ENCODE assay signal across 8 cellular contexts in genomic region chr11:123622576-123622975, GRCh38. TPM values are rescaled to one million over a fixed set of nuclear protein-coding genes. Genes with fewer than 3 reads are reported as not detected.
"Had no signal": no experiment of that assay in that cellular context is flagged by ENCODE, and none has a peak within 500 bp of the region (broad histone marks: within the 10 kb centered on the region; RNA-seq: fewer than 3 reads in every experiment).

No MANE protein-coding gene starts in this region.

- H3K4me3 Mint-ChIP-seq: GM23338, H9, HFFc6 had no signal

- H3K9me3 ChIP-seq: HAP-1 had no signal

- H3K27ac Mint-ChIP-seq: GM23338, HFFc6 had no signal

- H2AFZ ChIP-seq: GM23248, GM23338 had no signal

- DNase-seq: GM23248, GOT3, H7, H9, HCEC 1CT, HFFc6 had no signal

- H3K4me1 Mint-ChIP-seq: GM23338, H9 had no signal

- H3K4me1 ChIP-seq: HAP-1 had no signal

- H3K9me3 Mint-ChIP-seq: GM23338, H9, HFFc6 had no signal

- H3K4me2 ChIP-seq: GM23338 had no signal

- H3K4me3 ChIP-seq: GM23248, GM23338, HAP-1 had no signal

- H3K27ac ChIP-seq: GM23248 had no signal

- H3K9ac ChIP-seq: GM23248 had no signal

RNA-seq across cellular contexts. Expression of gene SCN3B, which starts 31.8 kb away (rescaled TPM):
- total RNA-seq: GM23248, HFFc6 had no signal
